ENCODE assay signal across 21 cellular contexts in the genomic region with DNA sequence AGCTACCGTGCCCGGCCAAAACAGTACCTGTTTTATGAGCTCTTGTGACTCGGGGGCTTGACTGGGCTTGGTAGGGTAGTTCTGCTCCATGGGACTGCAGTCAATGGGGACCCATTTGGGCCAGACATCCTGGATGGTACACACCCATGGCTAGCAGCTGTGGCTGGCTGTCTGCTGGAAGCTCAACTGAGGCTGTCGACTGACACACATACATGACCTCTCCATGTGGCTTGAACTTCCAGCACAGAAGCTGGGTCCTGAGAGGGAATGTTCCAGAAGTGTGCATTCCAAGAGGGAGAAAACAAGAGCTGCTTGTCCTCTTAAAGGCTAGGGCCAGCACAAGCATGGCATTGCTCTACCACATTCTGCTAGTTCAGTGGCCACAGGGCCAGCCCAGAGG.
"Had no signal": no experiment of that assay in that cellular context is flagged by ENCODE, and none has a peak within 500 bp of the region (broad histone marks: within the 10 kb centered on the region; RNA-seq: fewer than 3 reads in every experiment).

No MANE protein-coding gene starts in this region.

- H3K4me3 ChIP-seq: K562 had no signal

- H3K4me3 Mint-ChIP-seq: activated CD8-positive, alpha-beta T cell treated with anti-CD3 and anti-CD28 coated beads, Interleukin-2, amount 10 ng/mL, durations not matched to agents 7 days and 5 days; activated T-cell treated with anti-CD3 and anti-CD28 coated beads, Interleukin-2, amount 50 U/mL, for 72 hours; brain; T-helper 17 cell; WTC11 had no signal

- DNase-seq: activated CD4-positive, alpha-beta T cell treated with anti-CD3 and anti-CD28 coated beads for 48 hours; activated CD4-positive, alpha-beta T cell treated with anti-CD3 and anti-CD28 coated beads, Interleukin-2, amount 50 U/mL, for 4 hours; activated CD4-positive, CD25-positive, alpha-beta regulatory T cell treated with anti-CD3 and anti-CD28 coated beads, Interleukin-2, amount 50 U/mL, for 72 hours; activated CD8-positive, alpha-beta T cell treated with anti-CD3 and anti-CD28 coated beads, Interleukin-2, amount 10 ng/mL, durations not matched to agents 7 days and 5 days; activated naive CD4-positive, alpha-beta T cell treated with Interleukin-2 at 50 U/mL for 16 hours; activated T-cell treated with anti-CD3 and anti-CD28 coated beads, Interleukin-2, amount 50 U/mL, for 72 hours; amygdala; Kasumi-1; NCI-H1105 treated with DMSO at 0.1 percent for 48 hours; NCI-H1436 treated with DMSO at 0.1 percent for 48 hours; NCI-H187; NCI-H2081; NCI-H510A treated with DMSO at 0.1 percent for 48 hours; NCI-H69; SHP77 treated with DMSO at 0.1 percent for 48 hours; T-helper 17 cell; T-helper 9 cell had no signal

- ATAC-seq: activated CD8-positive, alpha-beta T cell treated with anti-CD3 and anti-CD28 coated beads, Interleukin-2, amount 10 ng/mL, durations not matched to agents 7 days and 5 days; activated naive CD4-positive, alpha-beta T cell treated with anti-CD3 and anti-CD28 coated beads, Interleukin-2, amount 50 U/mL, for 72 hours; activated T-cell treated with anti-CD3 and anti-CD28 coated beads, Interleukin-2, amount 50 U/mL, for 72 hours; K562; T-helper 17 cell; WTC11 had no signal

- H3K4me1 Mint-ChIP-seq: brain, WTC11 had no signal

- H3K27ac Mint-ChIP-seq: activated CD8-positive, alpha-beta T cell treated with anti-CD3 and anti-CD28 coated beads, Interleukin-2, amount 10 ng/mL, durations not matched to agents 7 days and 5 days; activated naive CD4-positive, alpha-beta T cell treated with anti-CD3 and anti-CD28 coated beads, Interleukin-2, amount 50 U/mL, for 72 hours; activated T-cell treated with anti-CD3 and anti-CD28 coated beads, Interleukin-2, amount 50 U/mL, for 72 hours; brain; T-helper 17 cell; WTC11 had no signal

- H3K36me3 Mint-ChIP-seq: brain had no signal
